10 cellular contexts compared by ENCODE assay signal in the genomic region with DNA sequence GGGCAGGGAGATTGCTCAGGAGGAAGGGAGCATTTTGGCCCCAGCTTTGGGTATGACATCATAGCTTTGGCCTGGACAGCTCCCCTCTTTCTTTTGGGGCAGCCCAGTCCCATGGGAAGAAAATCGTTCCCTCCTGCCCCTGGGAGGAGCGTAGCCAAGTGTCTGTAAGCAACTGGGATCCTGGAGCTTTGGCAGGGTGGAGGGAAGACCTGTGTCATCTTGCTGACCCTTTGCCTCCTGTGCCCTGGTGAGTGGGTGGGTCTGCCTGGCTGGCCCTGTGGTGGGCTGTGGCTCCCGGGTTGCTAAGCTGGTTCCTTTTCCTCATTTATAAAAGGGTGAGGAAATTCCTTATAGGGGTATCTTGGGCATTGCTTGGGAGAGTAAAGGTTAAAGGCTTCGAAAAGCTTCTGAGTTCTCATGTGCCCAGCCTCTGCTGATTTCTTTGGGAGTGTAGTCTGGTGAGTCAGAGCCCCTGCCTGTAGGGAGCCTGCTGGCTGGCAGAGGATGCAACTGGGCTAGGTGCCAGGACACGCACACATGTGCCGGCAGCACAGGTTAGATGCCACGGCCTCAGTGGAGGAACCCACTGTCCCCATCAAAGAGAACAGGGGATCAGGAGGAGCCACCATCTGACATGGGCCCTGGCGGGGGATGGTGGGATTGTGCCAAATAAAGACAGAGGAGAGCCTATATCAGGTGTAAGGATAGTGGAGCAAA.
DNase-seq lines count a peak whose midpoint lies in the region; ATAC-seq and TF ChIP-seq lines count a peak whose summit lies in the region.
"Had no signal": no experiment of that assay in that cellular context is flagged by ENCODE, and none has a peak within 500 bp of the region (broad histone marks: within the 10 kb centered on the region; RNA-seq: fewer than 3 reads in every experiment).

No MANE protein-coding gene starts in this region.

- H3K27ac Mint-ChIP-seq in natural killer cell treated with Interleukin-12 subunit alpha and Interleukin-12 subunit beta and Interleukin-15 and Interleukin-18, amount 100 ng/mL, for 72 hours = no peak overlapping the region

- H3K27ac ChIP-seq in rectal smooth muscle tissue (ENCODE audit: low read depth, low read length) = peak overlapping the region; percentile 47
- H3K27ac ChIP-seq: parathyroid adenoma had no signal

- DNase-seq in EH (ENCODE audit: low read depth) = peak; percentile 81
- peak; percentile 8 for DNase-seq in fibroblast of villous mesenchyme (ENCODE audit: low read depth)
- DNase-seq in natural killer cell treated with Interleukin-12 subunit alpha and Interleukin-12 subunit beta and Interleukin-15 and Interleukin-18, amount 100 ng/mL, for 72 hours (ENCODE audit: low spot score) = no peak
- DNase-seq: NCI-H1105 had no signal

- peaks cover 0 to 4% of the 10 kb centered on the region in 2 donors for H3K27me3 Mint-ChIP-seq in natural killer cell treated with Interleukin-12 subunit alpha and Interleukin-12 subunit beta and Interleukin-15 and Interleukin-18, amount 100 ng/mL, for 72 hours

- no peaks in the 10 kb centered on the region for H3K27me3 ChIP-seq in rectal smooth muscle tissue (ENCODE audit: control insufficient read depth, insufficient read depth, low read length)

- no peaks in the 10 kb centered on the region for H3K36me3 Mint-ChIP-seq in natural killer cell treated with Interleukin-12 subunit alpha and Interleukin-12 subunit beta and Interleukin-15 and Interleukin-18, amount 100 ng/mL, for 72 hours

- ATAC-seq in SK-N-SH treated with all-trans-retinoic acid at 6 μM for 48 hours (peak; percentile 85), HG03135 (IDR thresholded peaks at IDR 0.05; ENCODE audit: unreplicated experiment) (no peak), GM18498 (IDR thresholded peaks at IDR 0.05; ENCODE audit: unreplicated experiment) (no peak), GM19397 (IDR thresholded peaks at IDR 0.05; ENCODE audit: unreplicated experiment) (no peak)
- ATAC-seq in natural killer cell treated with Interleukin-12 subunit alpha and Interleukin-12 subunit beta and Interleukin-15 and Interleukin-18, amount 100 ng/mL, for 72 hours = no peak

- H3K9me3 Mint-ChIP-seq in natural killer cell treated with Interleukin-12 subunit alpha and Interleukin-12 subunit beta and Interleukin-15 and Interleukin-18, amount 100 ng/mL, for 72 hours = no peaks in the 10 kb centered on the region

- no peak overlapping the region for H3K4me3 Mint-ChIP-seq in natural killer cell treated with Interleukin-12 subunit alpha and Interleukin-12 subunit beta and Interleukin-15 and Interleukin-18, amount 100 ng/mL, for 72 hours

- H3K36me3 ChIP-seq in rectal smooth muscle tissue (ENCODE audit: control insufficient read depth, insufficient read depth, low read length) = peaks cover 29% of the 10 kb centered on the region

- H3K4me1 Mint-ChIP-seq in natural killer cell treated with Interleukin-12 subunit alpha and Interleukin-12 subunit beta and Interleukin-15 and Interleukin-18, amount 100 ng/mL, for 72 hours (ENCODE audit: low read depth in 2 of 2) = no peaks in the 10 kb centered on the region

- H3K9ac ChIP-seq in rectal smooth muscle tissue (ENCODE audit: low read length) = no peak overlapping the region
- H3K9ac ChIP-seq: parathyroid adenoma had no signal

- H3K4me3 ChIP-seq in fibroblast of villous mesenchyme (ENCODE audit: low read depth, low read length) (no peak overlapping the region), rectal smooth muscle tissue (ENCODE audit: low read length) (no peak overlapping the region)

- H3K4me1 ChIP-seq in rectal smooth muscle tissue (ENCODE audit: control insufficient read depth, insufficient read depth, low read length) = peaks cover 8% of the 10 kb centered on the region
- H3K4me1 ChIP-seq: parathyroid adenoma had no signal

- no peak for TF ChIP-seq CTCF in fibroblast of villous mesenchyme (IDR thresholded peaks at IDR 0.05; ENCODE audit: insufficient read depth, low read depth, low read length)

TF ChIP-seq in SK-N-SH treated with all-trans-retinoic acid at 6 μM for 48 hours, 23 proteins besides CTCF, POLR2A, EP300 and RAD21:
- no peak for TF ChIP-seq ZC3H10 (CRISPR knock-in tag; IDR thresholded peaks at IDR 0.05)
- TF ChIP-seq ESRRG (CRISPR knock-in tag; IDR thresholded peaks at IDR 0.05) = no peak
TF ChIP-seq in SK-N-SH treated with all-trans-retinoic acid at 6 μM for 48 hours: peak in this region for 0.
